22 cellular contexts compared by ENCODE assay signal in the genomic region with DNA sequence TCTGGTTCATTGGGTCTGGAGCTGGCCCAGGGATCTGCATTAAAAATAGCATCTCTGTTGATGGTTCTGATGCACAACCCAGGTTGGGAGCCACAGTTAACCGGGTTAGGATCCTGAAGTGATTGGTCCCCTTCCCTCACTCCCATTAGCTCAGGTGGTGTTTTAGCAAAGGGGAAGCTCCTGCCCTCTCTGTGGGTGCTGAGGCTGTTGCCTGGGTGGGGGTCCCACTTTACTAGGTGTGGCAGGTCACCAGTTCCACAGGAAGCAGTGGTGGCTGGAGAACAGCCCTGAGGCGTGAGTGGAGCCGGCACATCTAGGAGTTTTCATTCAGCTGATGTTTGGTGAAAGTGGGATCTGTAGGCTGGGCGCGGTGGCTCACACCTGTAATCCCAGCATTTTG.
"Had no signal": no experiment of that assay in that cellular context is flagged by ENCODE, and none has a peak within 500 bp of the region (broad histone marks: within the 10 kb centered on the region; RNA-seq: fewer than 3 reads in every experiment).

No MANE protein-coding gene starts in this region.

- H3K4me3 Mint-ChIP-seq: activated CD8-positive, alpha-beta T cell treated with anti-CD3 and anti-CD28 coated beads, Interleukin-2, amount 10 ng/mL, durations not matched to agents 7 days and 5 days; activated naive CD4-positive, alpha-beta T cell treated with anti-CD3 and anti-CD28 coated beads, Interleukin-2, amount 10 ng/mL, durations not matched to agents 7 days and 5 days; activated T-cell treated with anti-CD3 and anti-CD28 coated beads, Interleukin-2, amount 50 U/mL, for 4 hours; brain; dendritic cell treated with granulocyte-macrophage colony-stimulating factor and Interleukin-4, amounts not matched to agents 40 ng/mL and 50 ng/mL, for 4 days had no signal

- H3K36me3 ChIP-seq: spleen, upper lobe of left lung, WERI-Rb-1 had no signal

- ATAC-seq: activated CD8-positive, alpha-beta T cell treated with anti-CD3 and anti-CD28 coated beads, Interleukin-2, amount 10 ng/mL, durations not matched to agents 7 days and 5 days; activated T-cell treated with anti-CD3 and anti-CD28 coated beads, Interleukin-2, amount 50 U/mL, for 4 hours; mucosa of descending colon had no signal

- DNase-seq: activated CD4-positive, alpha-beta T cell treated with anti-CD3 and anti-CD28 coated beads, Interleukin-2, amount 50 U/mL, for 1 hour; activated CD8-positive, alpha-beta T cell treated with anti-CD3 and anti-CD28 coated beads, Interleukin-2, amount 10 ng/mL, durations not matched to agents 7 days and 5 days; activated naive CD4-positive, alpha-beta T cell treated with anti-CD3 and anti-CD28 coated beads, Interleukin-2, amount 10 ng/mL, durations not matched to agents 7 days and 5 days; activated T-cell treated with anti-CD3 and anti-CD28 coated beads, Interleukin-2, amount 50 U/mL, for 4 hours; aorta; caudate nucleus; effector CD4-positive, alpha-beta T cell; foreskin melanocyte; glutamatergic neuron; hypothalamus; mucosa of descending colon; occipital lobe; retina; spleen; stimulated activated CD4-positive, alpha-beta T cell treated with anti-CD3 and anti-CD28 coated beads, Interleukin-4, amount 100 ng/mL, for 1 hour; stimulated activated naive CD4-positive, alpha-beta T cell; T-helper 1 cell; upper lobe of left lung had no signal

- H3K4me3 ChIP-seq: mucosa of descending colon, spleen, upper lobe of left lung had no signal

- H3K27me3 ChIP-seq: spleen, upper lobe of left lung had no signal

- H3K9me3 Mint-ChIP-seq: activated naive CD4-positive, alpha-beta T cell treated with anti-CD3 and anti-CD28 coated beads, Interleukin-2, amount 10 ng/mL, durations not matched to agents 7 days and 5 days; activated T-cell treated with anti-CD3 and anti-CD28 coated beads, Interleukin-2, amount 50 U/mL, for 4 hours; activated T-helper 2 cell treated with anti-CD3 and anti-CD28 coated beads, Interferon-gamma antibody, Interleukin-2, Interleukin-4, amounts not matched to agents 10 μg/mL and 5 μg/mL and 100 μg/mL, durations not matched to agents 14 hours and 24 hours and 36 hours; brain had no signal

- H3K9me3 ChIP-seq: mucosa of descending colon, spleen, upper lobe of left lung had no signal

- H3K27ac Mint-ChIP-seq: activated CD8-positive, alpha-beta T cell treated with anti-CD3 and anti-CD28 coated beads, Interleukin-2, amount 10 ng/mL, durations not matched to agents 7 days and 5 days; activated naive CD4-positive, alpha-beta T cell treated with anti-CD3 and anti-CD28 coated beads, Interleukin-2, amount 10 ng/mL, durations not matched to agents 7 days and 5 days; activated T-helper 2 cell treated with anti-CD3 and anti-CD28 coated beads, Interferon-gamma antibody, Interleukin-2, Interleukin-4, amounts not matched to agents 10 μg/mL and 5 μg/mL and 100 μg/mL, durations not matched to agents 14 hours and 24 hours and 36 hours had no signal

- H3K36me3 Mint-ChIP-seq: brain had no signal
